In genomic region chr1:11575553-11575952, GRCh38 we compare ENCODE assay signal across 21 cellular contexts.
DNase-seq lines count a peak whose midpoint lies in the region; ATAC-seq, FAIRE-seq and TF ChIP-seq lines count a peak whose summit lies in the region.
"Had no signal": no experiment of that assay in that cellular context is flagged by ENCODE, and none has a peak within 500 bp of the region (broad histone marks: within the 10 kb centered on the region; RNA-seq: fewer than 3 reads in every experiment).

No MANE protein-coding gene starts in this region.

- H3K27ac ChIP-seq in HepG2 (ENCODE audit: extremely low read length, insufficient read depth, low read length) (no peak overlapping the region), right lobe of liver (no peak overlapping the region), K562 (ENCODE audit: extremely low read depth, low read depth, low read length) (no peak overlapping the region)
- H3K27ac ChIP-seq: 22Rv1; A549; BLaER1 treated with 17β-estradiol and CSF1 and Interleukin-3, amounts not matched to agents 10 nM and 100 nM; C4-2B had no signal

- CTCF ChIA-PET in HepG2 (lab: Yijun Ruan, JAX; ENCODE audit: low intra/inter-chr PET ratio, low total read pairs) (no interaction called here), K562 (lab: Yijun Ruan, JAX; ENCODE audit: low intra/inter-chr PET ratio) (no interaction called here)

- H3K4me2 ChIP-seq in HepG2 (ENCODE audit: low read depth, low read length) (no peak overlapping the region), K562 (ENCODE audit: insufficient read depth, low read length) (no peak overlapping the region)
- H3K4me2 ChIP-seq: A549; BLaER1 treated with 17β-estradiol and CSF1 and Interleukin-3, amounts not matched to agents 10 nM and 100 nM had no signal

- TF ChIP-seq CTCF in HepG2 (CRISPR knock-in tag; IDR thresholded peaks at IDR 0.05) (no peak), right lobe of liver (IDR thresholded peaks at IDR 0.05) (no peak), K562 (IDR thresholded peaks at IDR 0.05 in 2 of 3, conservative IDR thresholded peaks at IDR 0.05 in 1 of 3; ENCODE audit: insufficient read depth in 2 of 3, low read depth in 1 of 3, low read length in 3 of 3) (no peak)

- intact Hi-C loops in HepG2 (cut with micrococcal nuclease; ENCODE audit: unreplicated experiment) = no loop called here
- intact Hi-C loops in right lobe of liver (cut with DNase I) = no loop called here
- intact Hi-C loops in K562 (cut with micrococcal nuclease) = no loop called here

- H3K9ac ChIP-seq in HepG2 (ENCODE audit: insufficient read depth, low read depth, low read length) (no peak overlapping the region), K562 (ENCODE audit: insufficient read depth in 1 of 2, low read depth in 2 of 2, low read length in 2 of 2) (no peak overlapping the region)
- H3K9ac ChIP-seq: BLaER1 treated with 17β-estradiol and CSF1 and Interleukin-3, amounts not matched to agents 10 nM and 100 nM had no signal

- ATAC-seq in HepG2 (no peak), right lobe of liver (no peak), K562 (no peak), T-helper 17 cell (no peak)
- ATAC-seq: A549; CD8-positive, alpha-beta T cell had no signal

- BruUV-seq in HepG2 (replicated peaks; lab: Mats Ljungman, UMichigan) (no TSS peak), K562 (replicated peaks; lab: Mats Ljungman, UMichigan) (no TSS peak)

- H3K4me3 ChIP-seq in HepG2 (replicated peaks in 1 of 3; ENCODE audit: insufficient read depth in 1 of 3, low read depth in 2 of 3, low read length in 3 of 3) (no peak overlapping the region), right lobe of liver (no peak overlapping the region), K562 (no peak overlapping the region)
- H3K4me3 ChIP-seq: A549; BLaER1 treated with 17β-estradiol and CSF1 and Interleukin-3, amounts not matched to agents 10 nM and 100 nM had no signal

- FAIRE-seq in HepG2 (lab: Jason Lieb, UNC) (no peak), K562 (lab: Jason Lieb, UNC) (no peak)
- FAIRE-seq: A549, D721Med, G401.6, GM12891, GM19239 had no signal

- peaks cover 6% of the 10 kb centered on the region for H3K4me1 Mint-ChIP-seq in T-helper 17 cell
- H3K4me1 Mint-ChIP-seq: B cell had no signal

- TF ChIP-seq RAD21 in HepG2 (CRISPR knock-in tag; IDR thresholded peaks at IDR 0.05) (no peak), K562 (CRISPR knock-in tag; conservative IDR thresholded peaks at IDR 0.05 in 1 of 2, IDR thresholded peaks at IDR 0.05 in 1 of 2) (no peak)

- H2AFZ ChIP-seq in HepG2 (ENCODE audit: low read length) (no peak overlapping the region), K562 (ENCODE audit: low read depth, low read length) (no peak overlapping the region)

- H3K9me1 ChIP-seq in K562 (ENCODE audit: control insufficient read depth, insufficient read depth, low read length) = no peaks in the 10 kb centered on the region

- H3K36me3 ChIP-seq in HepG2 (replicated peaks in 1 of 2; ENCODE audit: control insufficient read depth in 1 of 2, insufficient read depth in 2 of 2, low read length in 2 of 2) (no peaks in the 10 kb centered on the region), right lobe of liver (no peaks in the 10 kb centered on the region), K562 (ENCODE audit: control insufficient read depth, insufficient read depth, low read length) (no peaks in the 10 kb centered on the region)
- H3K36me3 ChIP-seq: BLaER1 treated with 17β-estradiol and CSF1 and Interleukin-3, amounts not matched to agents 10 nM and 100 nM had no signal

- peaks cover 54% of the 10 kb centered on the region for H3K27me3 Mint-ChIP-seq in T-helper 17 cell

- H3K9me3 ChIP-seq in HepG2 (ENCODE audit: low read length) (no peaks in the 10 kb centered on the region), right lobe of liver (no peaks in the 10 kb centered on the region), K562 (replicated peaks; ENCODE audit: control insufficient read depth, insufficient read depth, low read depth, low read length) (no peaks in the 10 kb centered on the region; the same call in 1 of the 2 replicates), T-helper 17 cell (ENCODE audit: control insufficient read depth, low read length, poor library complexity, severe bottlenecking) (no peaks in the 10 kb centered on the region)
- H3K9me3 ChIP-seq: A549; BLaER1 treated with 17β-estradiol and CSF1 and Interleukin-3, amounts not matched to agents 10 nM and 100 nM; Caco-2 had no signal

- no peak for TF ChIP-seq POLR2A in HepG2 (IDR thresholded peaks at IDR 0.05; ENCODE audit: insufficient read depth in 1 of 2, low read depth in 2 of 2, low read length in 2 of 2)
- TF ChIP-seq POLR2A in right lobe of liver (IDR thresholded peaks at IDR 0.05) = no peak
- no peak for TF ChIP-seq POLR2A in K562 (conservative IDR thresholded peaks at IDR 0.05)

- no peaks in the 10 kb centered on the region for H3K36me3 Mint-ChIP-seq in T-helper 17 cell (ENCODE audit: low read depth)
- H3K36me3 Mint-ChIP-seq: CD8-positive, alpha-beta T cell had no signal

- H3K4me1 ChIP-seq in HepG2 (ENCODE audit: insufficient read depth, low read length) (no peaks in the 10 kb centered on the region), right lobe of liver (no peaks in the 10 kb centered on the region), K562 (replicated peaks in 1 of 2; ENCODE audit: control insufficient read depth in 2 of 2, insufficient read depth in 2 of 2, low read length in 2 of 2) (peaks cover 0 to 3% of the 10 kb centered on the region in 2 experiments; a peak in 1 of 5 replicates)
- H3K4me1 ChIP-seq: A549, Caco-2 had no signal

- POLR2A ChIA-PET in HepG2 (lab: Yijun Ruan, JAX) (no interaction called here), K562 (lab: Yijun Ruan, JAX) (no interaction called here)

- no peak overlapping the region for H3K27ac Mint-ChIP-seq in T-helper 17 cell
- H3K27ac Mint-ChIP-seq: B cell; CD4-positive, alpha-beta T cell; CD8-positive, alpha-beta T cell had no signal

- TF ChIP-seq EP300 in HepG2 (IDR thresholded peaks at IDR 0.05; ENCODE audit: low read depth in 2 of 2, low read length in 2 of 2) (no peak), HepG2 (CRISPR knock-in tag; IDR thresholded peaks at IDR 0.05; ENCODE audit: borderline replicate concordance) (no peak), K562 (IDR thresholded peaks at IDR 0.05; ENCODE audit: low read length) (no peak)

- H4K20me1 ChIP-seq in HepG2 (ENCODE audit: insufficient read depth, low read length) (no peaks in the 10 kb centered on the region), K562 (replicated peaks; ENCODE audit: control insufficient read depth, insufficient read depth, low read length) (peaks cover 4% of the 10 kb centered on the region; the same call in 1 of the 2 replicates)
- H4K20me1 ChIP-seq: BLaER1 treated with 17β-estradiol and CSF1 and Interleukin-3, amounts not matched to agents 10 nM and 100 nM had no signal

- DNase-seq in HepG2 (ENCODE audit: low spot score) = no peak
- no peak for DNase-seq in right lobe of liver
- no peak for DNase-seq in K562 (ENCODE audit: extremely low read depth in 1 of 4, low spot score in 3 of 4)
- no peak for DNase-seq in T-helper 17 cell
- DNase-seq in T-helper 1 cell = no peak
- DNase-seq: AML-193; Caco-2; Calu3; CD4-positive, alpha-beta T cell; CD8-positive, alpha-beta T cell; DMS79 treated with DMSO at 0.1 percent for 48 hours; GF-D8 had no signal

- peaks cover 4 to 42% of the 10 kb centered on the region in 2 experiments; a peak in 3 of 5 replicates for H3K27me3 ChIP-seq in HepG2 (ENCODE audit: control insufficient read depth in 1 of 2, insufficient read depth in 2 of 2, low read length in 2 of 2)
- H3K27me3 ChIP-seq in right lobe of liver = no peaks in the 10 kb centered on the region
- H3K27me3 ChIP-seq in K562 (ENCODE audit: control insufficient read depth in 2 of 2, insufficient read depth in 2 of 2, low read length in 2 of 2) = peaks cover 43 to 87% of the 10 kb centered on the region in 2 experiments
- H3K27me3 ChIP-seq: BLaER1 treated with 17β-estradiol and CSF1 and Interleukin-3, amounts not matched to agents 10 nM and 100 nM had no signal

- no peaks in the 10 kb centered on the region for H3K79me2 ChIP-seq in HepG2 (ENCODE audit: insufficient read depth, low read length)
- no peaks in the 10 kb centered on the region for H3K79me2 ChIP-seq in K562 (ENCODE audit: control insufficient read depth, insufficient read depth, low read length)

- no peak overlapping the region for H3K4me3 Mint-ChIP-seq in T-helper 17 cell
- H3K4me3 Mint-ChIP-seq: B cell; CD4-positive, alpha-beta T cell; CD8-positive, alpha-beta T cell had no signal

- 17% methylated on average over 6 of the region's 6 CpGs for WGBS in HepG2 (ENCODE audit: low lambda C conversion rate)
- 75% methylated on average over 6 of the region's 6 CpGs for WGBS in right lobe of liver (ENCODE audit: insufficient coverage, low coverage, low lambda C conversion rate, missing lambda C conversion rate)
- 1% methylated on average over 6 of the region's 6 CpGs for WGBS in K562 (ENCODE audit: insufficient coverage, low coverage, missing lambda C conversion rate)

- in situ Hi-C loops in HepG2 (cut with HindIII; ENCODE audit: extremely low pct_ligation_motif_present, low pct_unique_long_range_greater_than_20kb) = no loop called here
- in situ Hi-C loops in K562 (cut with MboI) = no loop called here

TF ChIP-seq in HepG2, 621 proteins besides CTCF, POLR2A, EP300 and RAD21:
- TF ChIP-seq SP5 (CRISPR knock-in tag; IDR thresholded peaks at IDR 0.05; ENCODE audit: borderline replicate concordance, low read depth) (no peak), ZNF768 (CRISPR knock-in tag; IDR thresholded peaks at IDR 0.05) (0 out of 2 replicates have a peak, but pooled peaks have one; percentile 35)

TF ChIP-seq in K562, 482 proteins besides CTCF, POLR2A, EP300 and RAD21 (continues in another document):
- TF ChIP-seq ZNF445 (CRISPR knock-in tag; IDR thresholded peaks at IDR 0.05; ENCODE audit: low read depth) (no peak), ZBTB17 (CRISPR knock-in tag; IDR thresholded peaks at IDR 0.05) (no peak), E2F6 (IDR thresholded peaks at IDR 0.05; ENCODE audit: borderline replicate concordance in 1 of 2, extremely low read depth in 1 of 2, insufficient read depth in 1 of 2, insufficient read length in 1 of 2, low read depth in 1 of 2, low read length in 1 of 2, poor library complexity in 1 of 2, severe bottlenecking in 1 of 2) (no peak), ZNF274 (IDR thresholded peaks at IDR 0.05; ENCODE audit: borderline replicate concordance, low read depth, low read length) (no peak), ZFP36 (IDR thresholded peaks at IDR 0.05; ENCODE audit: low read depth, low read length, partially characterized antibody) (peak; percentile 50), CBFA2T2 (conservative IDR thresholded peaks at IDR 0.05) (no peak)

Comparison
In these comparisons a context has a peak if more than half of its experiments do, and no peak if none do; other contexts are left out.
1. Of the 241 proteins assayed by ChIP-seq in both HepG2 and K562: peak only in HepG2: none; only in K562: ESRRA and ZFP36; in both: none; in neither: 238; mixed calls (peak in some experiments, not most) for 1.